ENCODE assay signal across 20 cellular contexts in genomic region chr22:49749885-49750510, GRCh38.
"Had no signal": no experiment of that assay in that cellular context is flagged by ENCODE, and none has a peak within 500 bp of the region (broad histone marks: within the 10 kb centered on the region; RNA-seq: fewer than 3 reads in every experiment).

No MANE protein-coding gene starts in this region.

- H3K27ac ChIP-seq: foreskin keratinocyte, neural progenitor cell, skin epidermis, testis had no signal

- ATAC-seq: activated CD8-positive, alpha-beta T cell treated with anti-CD3 and anti-CD28 coated beads for 36 hours; activated T-cell treated with anti-CD3 and anti-CD28 coated beads, Interleukin-2, amount 50 U/mL, for 4 hours; foreskin keratinocyte; left colon; T-helper 17 cell had no signal

- H3K9me3 ChIP-seq: testis had no signal

- H3K4me1 ChIP-seq: foreskin keratinocyte, testis had no signal

- H3K4me3 ChIP-seq: neural progenitor cell, skin epidermis, testis had no signal

- DNase-seq: activated CD4-positive, alpha-beta T cell treated with anti-CD3 and anti-CD28 coated beads for 48 hours; activated CD8-positive, alpha-beta T cell treated with anti-CD3 and anti-CD28 coated beads for 36 hours; activated naive CD8-positive, alpha-beta T cell treated with anti-CD3 and anti-CD28 coated beads for 36 hours; activated T-cell treated with anti-CD3 and anti-CD28 coated beads, Interleukin-2, amount 50 U/mL, for 4 hours; amygdala; central memory CD4-positive, alpha-beta T cell; cortex of kidney; effector CD8-positive, alpha-beta T cell; foreskin keratinocyte; glutamatergic neuron; immature natural killer cell; left colon; mammary epithelial cell; naive B cell; stimulated activated CD4-positive, alpha-beta T cell treated with anti-CD3 and anti-CD28 coated beads, Interleukin-4, amount 100 ng/mL, for 4 hours; stimulated activated CD8-positive, alpha-beta memory T cell treated with anti-CD3 and anti-CD28 coated beads, Interleukin-4, amount 100 ng/mL, for 48 hours; T-helper 17 cell; testis had no signal

- H3K27me3 ChIP-seq: foreskin keratinocyte, neural progenitor cell, testis had no signal
